Comparison of ENCODE assay signal across 7 cellular contexts in genomic region chr13:34156841-34157365, GRCh38.
DNase-seq lines count a peak whose midpoint lies in the region; ATAC-seq and TF ChIP-seq lines count a peak whose summit lies in the region.

No MANE protein-coding gene starts in this region.

- intact Hi-C loops in lower leg skin (cut with DNase I; ENCODE audit: low total_unique reads) = no loop called here

- H3K4me3 ChIP-seq in Jurkat, Clone E6-1 (ENCODE audit: low read length) = no peak overlapping the region
- peak overlapping the region; percentile 24 to 54; a peak in 2 of 4 replicates for H3K4me3 ChIP-seq in SK-N-SH (ENCODE audit: low read depth in 2 of 2, low read length in 1 of 2)
- H3K4me3 ChIP-seq in lower leg skin (ENCODE audit: low read depth, poor library complexity, severe bottlenecking) = no peak overlapping the region

- H3K27ac Mint-ChIP-seq in stimulated activated effector memory CD8-positive, alpha-beta T cell treated with anti-CD3 and anti-CD28 coated beads, Interleukin-12 subunit alpha, Interleukin-12 subunit beta, amount 100 ng/mL, for 72 hours = no peak overlapping the region

- peak in 1 of 2 experiments; percentile 91; a peak in 2 of 4 replicates for TF ChIP-seq EP300 in SK-N-SH (IDR thresholded peaks at IDR 0.05; ENCODE audit: borderline replicate concordance in 1 of 2, low read depth in 1 of 2, low read length in 1 of 2)

- H3K4me3 Mint-ChIP-seq in stimulated activated effector memory CD8-positive, alpha-beta T cell treated with anti-CD3 and anti-CD28 coated beads, Interleukin-12 subunit alpha, Interleukin-12 subunit beta, amount 100 ng/mL, for 72 hours = no peak overlapping the region

- peak overlapping the region; percentile 70 for H3K9ac ChIP-seq in SK-N-SH

- peak; percentile 95 for ATAC-seq in stimulated activated effector memory CD8-positive, alpha-beta T cell treated with anti-CD3 and anti-CD28 coated beads, Interleukin-12 subunit alpha, Interleukin-12 subunit beta, amount 100 ng/mL, for 72 hours

- peak overlapping the region; percentile 18; the same call in 1 of the 2 replicates for H2AFZ ChIP-seq in SK-N-SH (ENCODE audit: low read depth)

- TF ChIP-seq RAD21 in SK-N-SH (IDR thresholded peaks at IDR 0.05; ENCODE audit: low read length) = peak; percentile 7; the same call in 1 of the 2 replicates

- H3K27ac ChIP-seq in SK-N-SH (ENCODE audit: low read depth in 2 of 2, low read length in 1 of 2) = peak overlapping the region; percentile 86 to 96
- no peak overlapping the region for H3K27ac ChIP-seq in caudate nucleus (ENCODE audit: low read depth, low read length)

- H3F3A ChIP-seq in SK-N-SH (replicated peaks; ENCODE audit: insufficient read depth) = peaks cover 27% of the 10 kb centered on the region

- H3K27me3 ChIP-seq in SK-N-SH (ENCODE audit: insufficient read depth) = no peaks in the 10 kb centered on the region

- POLR2A ChIA-PET in SK-N-SH (lab: Yijun Ruan, JAX) = no interaction called here

- no peaks in the 10 kb centered on the region for H4K20me1 ChIP-seq in SK-N-SH (ENCODE audit: insufficient read depth)

- no peaks in the 10 kb centered on the region for H3K9me3 ChIP-seq in SK-N-SH

- in situ Hi-C loops in GM13976 (cut with MboI; ENCODE audit: low sequenced_read_pairs, unreplicated experiment) = no loop called here

- no peaks in the 10 kb centered on the region for H3K9me2 ChIP-seq in SK-N-SH

- CTCF ChIA-PET in SK-N-SH (lab: Yijun Ruan, JAX) = no interaction called here

- H3K9me3 Mint-ChIP-seq in stimulated activated effector memory CD8-positive, alpha-beta T cell treated with anti-CD3 and anti-CD28 coated beads, Interleukin-12 subunit alpha, Interleukin-12 subunit beta, amount 100 ng/mL, for 72 hours = peaks cover 14% of the 10 kb centered on the region

- no peak for TF ChIP-seq CTCF in GM13976 (IDR thresholded peaks at IDR 0.05; ENCODE audit: borderline replicate concordance, control extremely low read depth, extremely low read depth, insufficient read depth, missing control alignments)
- TF ChIP-seq CTCF in SK-N-SH (IDR thresholded peaks at IDR 0.05) = no peak
- TF ChIP-seq CTCF in lower leg skin (IDR thresholded peaks at IDR 0.05) = no peak

- H3K79me2 ChIP-seq in SK-N-SH (ENCODE audit: insufficient read depth) = no peaks in the 10 kb centered on the region

- DNase-seq in GM13976 (ENCODE audit: low spot score) (peak; percentile 34), GOT3 (lab: John Stamatoyannopoulos, UW) (peak; percentile 2), SK-N-SH (no peak), caudate nucleus (lab: John Stamatoyannopoulos, UW) (peak in 39 of 61 donors; percentile 1 to 82 (median 22)), lower leg skin (ENCODE audit: low spot score in 2 of 2) (peak; percentile 51 to 87)
- peak; percentile 4 for DNase-seq in Jurkat, Clone E6-1 (ENCODE audit: low read depth, low spot score)
- DNase-seq in stimulated activated effector memory CD8-positive, alpha-beta T cell treated with anti-CD3 and anti-CD28 coated beads, Interleukin-12 subunit alpha, Interleukin-12 subunit beta, amount 100 ng/mL, for 72 hours (ENCODE audit: low spot score in 2 of 2) = peak in 1 of 2 donors; percentile 57

- H3K4me1 ChIP-seq in SK-N-SH (ENCODE audit: control insufficient read depth in 1 of 2, insufficient read depth in 2 of 2, low read depth in 1 of 2, low read length in 1 of 2) = peaks cover 3 to 34% of the 10 kb centered on the region in 2 experiments

- peak overlapping the region; percentile 84 for H3K4me2 ChIP-seq in SK-N-SH

- 12% methylated on average over 12 of the region's 12 CpGs for WGBS in SK-N-SH (ENCODE audit: low lambda C conversion rate)
- WGBS in lower leg skin, 2 donors = 28 to 43% methylated on average over 12 of the region's 12 CpGs

- no peak for TF ChIP-seq POLR2A in lower leg skin (IDR thresholded peaks at IDR 0.05)

- peaks cover 10% of the 10 kb centered on the region for H3K4me1 Mint-ChIP-seq in stimulated activated effector memory CD8-positive, alpha-beta T cell treated with anti-CD3 and anti-CD28 coated beads, Interleukin-12 subunit alpha, Interleukin-12 subunit beta, amount 100 ng/mL, for 72 hours

- no peaks in the 10 kb centered on the region for H3K36me3 Mint-ChIP-seq in stimulated activated effector memory CD8-positive, alpha-beta T cell treated with anti-CD3 and anti-CD28 coated beads, Interleukin-12 subunit alpha, Interleukin-12 subunit beta, amount 100 ng/mL, for 72 hours

- no peaks in the 10 kb centered on the region for H3K36me3 ChIP-seq in SK-N-SH (replicated peaks in 1 of 2; ENCODE audit: control insufficient read depth in 1 of 2, insufficient read depth in 2 of 2, low read length in 1 of 2)

TF ChIP-seq in SK-N-SH, 30 proteins besides CTCF, POLR2A, EP300 and RAD21 (continues in another document):
- TF ChIP-seq FOSL2 (IDR thresholded peaks at IDR 0.05; ENCODE audit: borderline replicate concordance, low read depth) (peak; percentile 99), USF2 (IDR thresholded peaks at IDR 0.05; ENCODE audit: borderline replicate concordance, low read depth, low read length) (no peak), ELF1 (IDR thresholded peaks at IDR 0.05) (peak; percentile 50; the same call in 1 of the 2 replicates), JUND (IDR thresholded peaks at IDR 0.05) (peak; percentile 95), GATA2 (CRISPR knock-in tag; IDR thresholded peaks at IDR 0.05) (no peak), RCOR1 (IDR thresholded peaks at IDR 0.05; ENCODE audit: low read length) (no peak), SIN3A (IDR thresholded peaks at IDR 0.05; ENCODE audit: borderline replicate concordance, low read depth, low read length) (peak; percentile 49; the same call in 1 of the 2 replicates), NFIC (IDR thresholded peaks at IDR 0.05; ENCODE audit: borderline replicate concordance) (peak; percentile 60; the same call in 1 of the 2 replicates), FOXM1 (IDR thresholded peaks at IDR 0.05; ENCODE audit: low read depth) (peak; percentile 70; the same call in 1 of the 2 replicates), SMC3 (IDR thresholded peaks at IDR 0.05; ENCODE audit: low read depth, low read length) (no peak), USF1 (IDR thresholded peaks at IDR 0.05; ENCODE audit: borderline replicate concordance, low read depth) (no peak; the same call in 1 of the 2 replicates), ZBTB33 (IDR thresholded peaks at IDR 0.05; ENCODE audit: borderline replicate concordance, low read depth) (0 out of 2 replicates have a peak, but pooled peaks have one; percentile 29), REST (IDR thresholded peaks at IDR 0.05; ENCODE audit: low read depth, low read length) (peak; percentile 47; the same call in 1 of the 2 replicates), MEF2A (IDR thresholded peaks at IDR 0.05; ENCODE audit: borderline replicate concordance, low read depth) (no peak), TCF12 (IDR thresholded peaks at IDR 0.05) (peak; percentile 92)

Comparison
In these comparisons a context has a peak if more than half of its experiments do, and no peak if none do; other contexts are left out.
1. H3K4me3 ChIP-seq: peak in SK-N-SH (2 of 2); none in Jurkat, Clone E6-1 (single experiment) and lower leg skin (single experiment).